In genomic region chr5:38546691-38547146, GRCh38 we compare ENCODE assay signal across 24 cellular contexts. TPM values are rescaled to one million over a fixed set of nuclear protein-coding genes. Genes with fewer than 3 reads are reported as not detected.
A peak's percentile ranks its signal among the peaks of the same experiment; 100 is the strongest.
DNase-seq lines count a peak whose midpoint lies in the region; ATAC-seq and TF ChIP-seq lines count a peak whose summit lies in the region.
"Had no signal": no experiment of that assay in that cellular context is flagged by ENCODE, and none has a peak within 500 bp of the region (broad histone marks: within the 10 kb centered on the region; RNA-seq: fewer than 3 reads in every experiment).

No MANE protein-coding gene starts in this region.

- H3K36me3 ChIP-seq in body of pancreas (replicated peaks in 1 of 2; ENCODE audit: insufficient read depth in 1 of 2, low read depth in 2 of 2) (no peaks in the 10 kb centered on the region), smooth muscle cell (ENCODE audit: low read depth) (no peaks in the 10 kb centered on the region), mucosa of descending colon (ENCODE audit: low read depth) (no peaks in the 10 kb centered on the region), MM.1S (replicated peaks; ENCODE audit: insufficient read depth, low read length) (no peaks in the 10 kb centered on the region)
- H3K36me3 ChIP-seq: colonic mucosa, prostate gland, transverse colon had no signal

- H3K4me2 ChIP-seq in smooth muscle cell (no peak overlapping the region), MM.1S (ENCODE audit: low read depth, low read length) (no peak overlapping the region)

- H3K27me3 ChIP-seq in body of pancreas (no peaks in the 10 kb centered on the region), smooth muscle cell (ENCODE audit: low read depth) (no peaks in the 10 kb centered on the region), MM.1S (replicated peaks; ENCODE audit: insufficient read depth, low read length) (no peaks in the 10 kb centered on the region)
- H3K27me3 ChIP-seq: colonic mucosa, transverse colon had no signal

- no peaks in the 10 kb centered on the region for H3K9me3 ChIP-seq in body of pancreas
- H3K9me3 ChIP-seq in smooth muscle cell (replicated peaks; ENCODE audit: low read depth) = no peaks in the 10 kb centered on the region
- no peaks in the 10 kb centered on the region for H3K9me3 ChIP-seq in mucosa of descending colon
- no peaks in the 10 kb centered on the region for H3K9me3 ChIP-seq in MM.1S (replicated peaks; ENCODE audit: insufficient read depth, low read length)
- H3K9me3 ChIP-seq: colonic mucosa, prostate gland, transverse colon had no signal

- H3K4me1 ChIP-seq in body of pancreas (peaks cover 55% of the 10 kb centered on the region), smooth muscle cell (ENCODE audit: low read depth) (peaks cover 4% of the 10 kb centered on the region), mucosa of descending colon (ENCODE audit: low read depth) (no peaks in the 10 kb centered on the region), MM.1S (ENCODE audit: low read length) (no peaks in the 10 kb centered on the region)
- H3K4me1 ChIP-seq: colonic mucosa, prostate gland had no signal

- intact Hi-C loops in body of pancreas (cut with DNase I) = no loop called here
- intact Hi-C loops in mucosa of descending colon (cut with DNase I, micrococcal nuclease) = no loop called here

- no peaks in the 10 kb centered on the region for H3K9me2 ChIP-seq in MM.1S (replicated peaks; ENCODE audit: insufficient read depth, low read length)

- WGBS in body of pancreas, 2 donors = 16 to 32% methylated on average over 2 of the region's 2 CpGs
- WGBS in smooth muscle cell (ENCODE audit: low lambda C conversion rate) = 52% methylated on average over 2 of the region's 2 CpGs

- H3K9ac ChIP-seq in smooth muscle cell (ENCODE audit: low read depth) (no peak overlapping the region), MM.1S (ENCODE audit: low read length) (no peak overlapping the region)

- peak; percentile 9 for DNase-seq in GM03348 (ENCODE audit: low spot score)
- DNase-seq in body of pancreas = peak; percentile 22 to 46 (median 44)
- DNase-seq in left lobe of liver (ENCODE audit: low spot score) = no peak
- no peak for DNase-seq in smooth muscle cell (lab: John Stamatoyannopoulos, UW; ENCODE audit: unreplicated experiment)
- no peak for DNase-seq in GM19240 (ENCODE audit: insufficient read length, low spot score)
- DNase-seq in mucosa of descending colon = no peak
- no peak for DNase-seq in MM.1S
- DNase-seq in GF-D8 (lab: John Stamatoyannopoulos, UW) = no peak
- DNase-seq: ACHN; activated CD4-positive, alpha-beta T cell treated with anti-CD3 and anti-CD28 coated beads for 48 hours; activated T-cell treated with anti-CD3 and anti-CD28 coated beads, Interleukin-2, amount 50 U/mL, for 4 hours; colonic mucosa; DND-41; effector memory CD4-positive, alpha-beta T cell; head of caudate nucleus; mesenchymal stem cell; NCI-H345; NCI-H774; transverse colon had no signal

- H3K27ac ChIP-seq in body of pancreas = peak overlapping the region; percentile 16 to 51 (median 36)
- H3K27ac ChIP-seq in smooth muscle cell (ENCODE audit: low read depth) = peak overlapping the region; percentile 10
- no peak overlapping the region for H3K27ac ChIP-seq in MM.1S (ENCODE audit: low read length)
- H3K27ac ChIP-seq: C4-2B, colonic mucosa, prostate gland, transverse colon, VCaP had no signal

- H2AFZ ChIP-seq in smooth muscle cell (ENCODE audit: low read depth) (no peak overlapping the region), MM.1S (ENCODE audit: low read length) (no peak overlapping the region)

- H3F3A ChIP-seq in smooth muscle cell (ENCODE audit: low read depth) (no peaks in the 10 kb centered on the region), MM.1S (ENCODE audit: insufficient read depth, low read length) (no peaks in the 10 kb centered on the region)

- ATAC-seq in body of pancreas (peak; percentile 70), left lobe of liver (peak; percentile 77), mucosa of descending colon (no peak)
- ATAC-seq: activated T-cell treated with anti-CD3 and anti-CD28 coated beads, Interleukin-2, amount 50 U/mL, for 4 hours; HCT116 had no signal

- H3K79me2 ChIP-seq in smooth muscle cell (ENCODE audit: low read depth) = peaks cover 70% of the 10 kb centered on the region
- no peaks in the 10 kb centered on the region for H3K79me2 ChIP-seq in MM.1S (ENCODE audit: low read length)

- H4K20me1 ChIP-seq in smooth muscle cell (ENCODE audit: low read depth) = peaks cover 42% of the 10 kb centered on the region
- H4K20me1 ChIP-seq in MM.1S (ENCODE audit: insufficient read depth, low read length) = no peaks in the 10 kb centered on the region

- H3K4me3 ChIP-seq in body of pancreas (no peak overlapping the region), smooth muscle cell (no peak overlapping the region), mucosa of descending colon (no peak overlapping the region), MM.1S (ENCODE audit: low read length) (no peak overlapping the region)
- H3K4me3 ChIP-seq: colonic mucosa, prostate gland, transverse colon had no signal

- no peak for TF ChIP-seq POLR2A in body of pancreas (IDR thresholded peaks at IDR 0.05)

- TF ChIP-seq CTCF in body of pancreas (IDR thresholded peaks at IDR 0.05) (no peak), smooth muscle cell (IDR thresholded peaks at IDR 0.05; ENCODE audit: borderline replicate concordance, insufficient read depth, poor library complexity, severe bottlenecking) (no peak), mucosa of descending colon (IDR thresholded peaks at IDR 0.05) (no peak), MM.1S (IDR thresholded peaks at IDR 0.05; ENCODE audit: low read length) (no peak)

RNA-seq across cellular contexts. Expression of gene LIFR, which starts 9.7 kb away (rescaled TPM):
- 10 to 100 TPM; 45.4 to 80.1 TPM for total RNA-seq in body of pancreas
- total RNA-seq in left lobe of liver = 21.9 TPM
- 29.2 and 38.9 TPM in 2 replicates for total RNA-seq in smooth muscle cell
- 14.3 and 17.7 TPM in 2 replicates for polyA plus RNA-seq in smooth muscle cell
- total RNA-seq in mucosa of descending colon = 10 to 100 TPM in 2 of 3 donors, 1 to 10 TPM in 1; 9.5 to 28.9 (median 13.1) TPM
- total RNA-seq: T-helper 2 cell treated with Interferon-gamma antibody and Interleukin-4, amounts not matched to agents 100 ng/mL and 5 ng/mL, for 36 hours had no signal

Comparison
In these comparisons a context has a peak if more than half of its experiments do, and no peak if none do; other contexts are left out.
1. DNase-seq: peak in GM03348 (single experiment) and body of pancreas (4 of 4); none in left lobe of liver (single experiment), smooth muscle cell (single experiment), GM19240 (single experiment), mucosa of descending colon (0 of 3), MM.1S (single experiment) and GF-D8 (single experiment).